Comparison of ENCODE assay signal across 1 cellular context in the genomic region with DNA sequence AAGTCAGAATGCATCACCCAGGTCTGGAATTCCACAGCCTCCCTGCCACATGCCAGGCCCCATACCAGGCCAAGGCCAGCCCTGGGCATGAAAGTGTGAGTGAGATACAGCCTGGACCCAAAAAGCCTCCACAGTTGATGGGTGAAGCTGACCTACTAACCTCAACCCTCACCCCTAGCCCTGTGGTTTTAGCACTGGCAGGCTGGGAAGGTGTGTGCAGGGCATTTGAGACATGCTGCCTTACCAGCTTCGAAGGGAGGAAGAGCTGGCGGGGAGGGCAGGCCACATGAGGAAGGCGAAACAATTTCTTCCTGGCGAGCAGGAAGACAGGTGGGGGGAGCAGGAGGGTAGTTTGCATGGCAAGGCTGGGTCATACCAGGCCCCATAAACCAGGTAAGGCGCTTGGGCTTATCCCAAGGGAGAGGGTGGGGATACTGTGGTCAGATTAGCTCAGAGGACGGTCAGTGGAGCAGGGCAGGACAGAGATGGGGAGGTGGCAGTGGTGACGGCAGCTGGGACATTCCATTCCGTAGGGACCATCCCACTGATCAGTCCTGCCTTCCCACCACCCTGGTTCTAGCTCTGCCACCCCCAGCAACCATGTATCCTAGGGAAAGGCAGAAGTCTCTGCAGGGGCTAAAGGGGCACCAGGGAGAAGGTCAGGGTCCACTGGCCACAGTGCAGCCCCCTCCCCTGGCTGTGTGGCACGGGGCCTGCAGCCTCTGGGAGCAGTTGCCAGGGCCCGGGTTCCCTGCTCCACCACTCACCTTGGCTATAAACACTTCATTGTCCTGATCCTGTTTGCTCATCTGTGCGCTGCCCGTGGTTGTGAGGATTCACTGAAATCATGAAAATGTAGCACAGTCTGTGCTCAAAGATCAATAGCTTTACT.
TF ChIP-seq lines count a peak whose summit lies in the region.

No MANE protein-coding gene starts in this region.

TF ChIP-seq in K562, 482 proteins besides CTCF, POLR2A, EP300 and RAD21 (continued from another document):
- TF ChIP-seq IRF9 (tag; IDR thresholded peaks at IDR 0.05): no peak
- TF ChIP-seq ZNF695 (CRISPR knock-in tag; IDR thresholded peaks at IDR 0.05): no peak
- no peak for TF ChIP-seq DIDO1 (tag; IDR thresholded peaks at IDR 0.05; ENCODE audit: low read depth)
- TF ChIP-seq, protein P1, sequence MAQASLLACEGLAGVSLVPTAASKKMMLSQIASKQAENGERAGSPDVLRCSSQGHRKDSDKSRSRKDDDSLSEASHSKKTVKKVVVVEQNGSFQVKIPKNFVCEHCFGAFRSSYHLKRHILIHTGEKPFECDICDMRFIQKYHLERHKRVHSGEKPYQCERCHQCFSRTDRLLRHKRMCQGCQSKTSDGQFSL (CRISPR knock-in tag; IDR thresholded peaks at IDR 0.05): peak; percentile 59
- TF ChIP-seq, protein P1 (tag; IDR thresholded peaks at IDR 0.05): no peak
- TF ChIP-seq, protein P2, sequence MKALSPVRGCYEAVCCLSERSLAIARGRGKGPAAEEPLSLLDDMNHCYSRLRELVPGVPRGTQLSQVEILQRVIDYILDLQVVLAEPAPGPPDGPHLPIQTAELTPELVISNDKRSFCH (CRISPR knock-in tag; IDR thresholded peaks at IDR 0.05): no peak
- TF ChIP-seq, protein P2 (tag; IDR thresholded peaks at IDR 0.05): 0 out of 2 replicates have a peak, but pooled peaks have one; percentile 24
- TF ChIP-seq NONO (IDR thresholded peaks at IDR 0.05; ENCODE audit: low read depth in 2 of 2, low read length in 1 of 2): no peak
- no peak for TF ChIP-seq HCFC1 (IDR thresholded peaks at IDR 0.05; ENCODE audit: low read depth, low read length)
- no peak for TF ChIP-seq ZNF668 (CRISPR knock-in tag; IDR thresholded peaks at IDR 0.05)
- TF ChIP-seq ZNF785 (CRISPR knock-in tag; IDR thresholded peaks at IDR 0.05): no peak
- no peak for TF ChIP-seq KLF1 (tag; IDR thresholded peaks at IDR 0.05)
- no peak for TF ChIP-seq BRF2 (IDR thresholded peaks at IDR 0.05; ENCODE audit: borderline replicate concordance, insufficient read depth, insufficient read length)
- no peak for TF ChIP-seq NFRKB (IDR thresholded peaks at IDR 0.05; ENCODE audit: low read depth)
- no peak for TF ChIP-seq RNF2 (IDR thresholded peaks at IDR 0.05)
- TF ChIP-seq KDM2B (CRISPR knock-in tag; IDR thresholded peaks at IDR 0.05): no peak
- TF ChIP-seq FOXJ2 (tag; IDR thresholded peaks at IDR 0.05): no peak
- no peak for TF ChIP-seq NUFIP1 (IDR thresholded peaks at IDR 0.05; ENCODE audit: partially characterized antibody)
- no peak for TF ChIP-seq ZNF644 (tag; IDR thresholded peaks at IDR 0.05; ENCODE audit: low read depth)
- TF ChIP-seq GTF2F1 (IDR thresholded peaks at IDR 0.05; ENCODE audit: low read depth, low read length): no peak
- no peak for TF ChIP-seq YBX1 (IDR thresholded peaks at IDR 0.05)
- TF ChIP-seq ZBED1 (IDR thresholded peaks at IDR 0.05): no peak
- no peak for TF ChIP-seq CGGBP1 (CRISPR knock-in tag; IDR thresholded peaks at IDR 0.05)
- TF ChIP-seq IRF2 (CRISPR knock-in tag; IDR thresholded peaks at IDR 0.05): 0 out of 2 replicates have a peak, but pooled peaks have one; percentile 71
- no peak for TF ChIP-seq ELF2 (CRISPR knock-in tag; IDR thresholded peaks at IDR 0.05)
- TF ChIP-seq, protein P3, sequence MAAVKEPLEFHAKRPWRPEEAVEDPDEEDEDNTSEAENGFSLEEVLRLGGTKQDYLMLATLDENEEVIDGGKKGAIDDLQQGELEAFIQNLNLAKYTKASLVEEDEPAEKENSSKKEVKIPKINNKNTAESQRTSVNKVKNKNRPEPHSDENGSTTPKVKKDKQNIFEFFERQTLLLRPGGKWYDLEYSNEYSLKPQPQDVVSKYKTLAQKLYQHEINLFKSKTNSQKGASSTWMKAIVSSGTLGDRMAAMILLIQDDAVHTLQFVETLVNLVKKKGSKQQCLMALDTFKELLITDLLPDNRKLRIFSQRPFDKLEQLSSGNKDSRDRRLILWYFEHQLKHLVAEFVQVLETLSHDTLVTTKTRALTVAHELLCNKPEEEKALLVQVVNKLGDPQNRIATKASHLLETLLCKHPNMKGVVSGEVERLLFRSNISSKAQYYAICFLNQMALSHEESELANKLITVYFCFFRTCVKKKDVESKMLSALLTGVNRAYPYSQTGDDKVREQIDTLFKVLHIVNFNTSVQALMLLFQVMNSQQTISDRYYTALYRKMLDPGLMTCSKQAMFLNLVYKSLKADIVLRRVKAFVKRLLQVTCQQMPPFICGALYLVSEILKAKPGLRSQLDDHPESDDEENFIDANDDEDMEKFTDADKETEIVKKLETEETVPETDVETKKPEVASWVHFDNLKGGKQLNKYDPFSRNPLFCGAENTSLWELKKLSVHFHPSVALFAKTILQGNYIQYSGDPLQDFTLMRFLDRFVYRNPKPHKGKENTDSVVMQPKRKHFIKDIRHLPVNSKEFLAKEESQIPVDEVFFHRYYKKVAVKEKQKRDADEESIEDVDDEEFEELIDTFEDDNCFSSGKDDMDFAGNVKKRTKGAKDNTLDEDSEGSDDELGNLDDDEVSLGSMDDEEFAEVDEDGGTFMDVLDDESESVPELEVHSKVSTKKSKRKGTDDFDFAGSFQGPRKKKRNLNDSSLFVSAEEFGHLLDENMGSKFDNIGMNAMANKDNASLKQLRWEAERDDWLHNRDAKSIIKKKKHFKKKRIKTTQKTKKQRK (IDR thresholded peaks at IDR 0.05; ENCODE audit: borderline replicate concordance, low read depth, low read length): no peak
- no peak for TF ChIP-seq HNRNPH1 (optimal IDR thresholded peaks at IDR 0.05; ENCODE audit: low read depth, low read length)
